In the genomic region with DNA sequence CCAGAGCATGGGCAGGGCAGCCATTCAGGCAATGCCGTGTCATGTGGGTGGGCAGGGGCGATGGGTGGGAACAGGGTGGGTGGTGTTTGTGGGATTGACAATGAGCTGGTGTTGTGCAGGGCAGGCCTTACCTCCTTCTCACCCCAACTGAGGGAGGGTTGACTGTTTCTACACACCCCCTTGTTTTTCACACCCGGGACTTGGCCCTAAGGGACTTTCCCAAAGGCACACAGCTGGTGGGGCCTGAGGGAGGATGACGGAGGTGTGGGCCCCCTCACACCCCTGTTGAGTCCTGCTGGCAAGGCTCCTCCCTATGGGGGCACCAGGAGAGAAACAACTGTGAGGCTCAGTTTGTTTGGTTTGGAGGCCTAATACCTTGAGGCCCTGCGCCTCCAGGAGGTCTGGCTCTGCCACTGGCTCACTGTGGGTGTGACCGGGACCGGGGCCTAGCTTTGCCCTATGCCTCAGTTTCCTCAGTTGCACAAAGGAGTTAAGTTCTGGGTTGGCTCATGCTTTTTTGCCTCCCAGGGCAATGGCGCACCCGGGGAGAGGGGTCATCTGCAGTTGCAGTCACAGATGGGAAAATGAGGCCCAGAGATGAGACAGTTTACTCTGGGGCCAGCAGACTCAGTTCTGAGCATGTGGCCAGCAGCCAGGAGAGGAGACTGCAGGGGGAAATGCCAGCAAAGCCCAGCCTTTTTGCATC, we compare ENCODE assay signal across 9 cellular contexts. TPM values are rescaled to one million over a fixed set of nuclear protein-coding genes. Genes with fewer than 3 reads are reported as not detected.
DNase-seq lines count a peak whose midpoint lies in the region; ATAC-seq and TF ChIP-seq lines count a peak whose summit lies in the region.
"Had no signal": no experiment of that assay in that cellular context is flagged by ENCODE, and none has a peak within 500 bp of the region (broad histone marks: within the 10 kb centered on the region; RNA-seq: fewer than 3 reads in every experiment).

No MANE protein-coding gene starts in this region.

- no peaks in the 10 kb centered on the region for H3K36me3 ChIP-seq in CD8-positive, alpha-beta memory T cell (ENCODE audit: insufficient read depth, low read length)

- peaks cover 0 to 15% (median 3%) of the 10 kb centered on the region in 3 donors for H3K36me3 Mint-ChIP-seq in CD8-positive, alpha-beta memory T cell
- H3K36me3 Mint-ChIP-seq in memory B cell = peaks cover 10% of the 10 kb centered on the region
- no peaks in the 10 kb centered on the region for H3K36me3 Mint-ChIP-seq in WTC11

- H3K4me1 ChIP-seq in CD8-positive, alpha-beta memory T cell (ENCODE audit: insufficient read depth, low read length) = peaks cover 32% of the 10 kb centered on the region

- H3K4me3 ChIP-seq in CD8-positive, alpha-beta memory T cell (ENCODE audit: low read length) = no peak overlapping the region

- H3K27me3 ChIP-seq in CD8-positive, alpha-beta memory T cell (ENCODE audit: insufficient read depth, low read length, poor library complexity, severe bottlenecking) = no peaks in the 10 kb centered on the region

- peak; percentile 18 to 82 (median 57) for DNase-seq in CD8-positive, alpha-beta memory T cell
- peak; percentile 10 for DNase-seq in T-helper 9 cell
- peak in 1 of 2 donors; percentile 40 for DNase-seq in memory B cell (ENCODE audit: low spot score in 2 of 2)
- DNase-seq in WTC11 (ENCODE audit: low spot score) = no peak
- DNase-seq in NCI-H2029 treated with DMSO at 0.1 percent for 48 hours (lab: John Stamatoyannopoulos, UW) = no peak
- no peak for DNase-seq in HuH-7.5 (ENCODE audit: low spot score)
- no peak for DNase-seq in Ammon's horn (ENCODE audit: low spot score)
- DNase-seq: DMS79 treated with DMSO at 0.1 percent for 48 hours had no signal

- peaks cover 40 to 58% (median 46%) of the 10 kb centered on the region in 3 donors for H3K4me1 Mint-ChIP-seq in CD8-positive, alpha-beta memory T cell
- peaks cover 36% of the 10 kb centered on the region for H3K4me1 Mint-ChIP-seq in memory B cell
- H3K4me1 Mint-ChIP-seq in WTC11 = no peaks in the 10 kb centered on the region

- CTCF ChIA-PET in CD8-positive, alpha-beta memory T cell (lab: Charles Lee) = interaction anchor here (1.2 to 1.5 kb wide), 2 partner anchors 20 to 80 kb away, joined by 3 to 5 read pairs; no protein-coding TSS in a partner anchor
- CTCF ChIA-PET in WTC11 (lab: Charles Lee) = interaction anchor here (1.4 kb wide), 1 partner anchor 78 kb away, joined by 3 read pairs; no protein-coding TSS in a partner anchor

- no peaks in the 10 kb centered on the region for H3K9me3 Mint-ChIP-seq in CD8-positive, alpha-beta memory T cell
- H3K9me3 Mint-ChIP-seq in memory B cell = no peaks in the 10 kb centered on the region
- H3K9me3 Mint-ChIP-seq in WTC11 = no peaks in the 10 kb centered on the region

- peak overlapping the region; percentile 66 to 93 (median 81) for H3K27ac Mint-ChIP-seq in CD8-positive, alpha-beta memory T cell
- H3K27ac Mint-ChIP-seq in memory B cell (peak overlapping the region; percentile 88), WTC11 (no peak overlapping the region)

- peak overlapping the region; percentile 0 for H3K27ac ChIP-seq in CD8-positive, alpha-beta memory T cell (ENCODE audit: low read depth, low read length)

- no peaks in the 10 kb centered on the region for H3K9me3 ChIP-seq in CD8-positive, alpha-beta memory T cell (ENCODE audit: low read length)

- no peaks in the 10 kb centered on the region for H3K27me3 Mint-ChIP-seq in CD8-positive, alpha-beta memory T cell
- H3K27me3 Mint-ChIP-seq in memory B cell = no peaks in the 10 kb centered on the region
- peaks cover 8% of the 10 kb centered on the region for H3K27me3 Mint-ChIP-seq in WTC11 (ENCODE audit: low read depth)

- H3K4me3 Mint-ChIP-seq in CD8-positive, alpha-beta memory T cell = no peak overlapping the region
- H3K4me3 Mint-ChIP-seq in memory B cell = no peak overlapping the region
- H3K4me3 Mint-ChIP-seq in WTC11 = no peak overlapping the region

- ATAC-seq in GM21390 (IDR thresholded peaks at IDR 0.05; ENCODE audit: unreplicated experiment) (peak; percentile 46), memory B cell (ENCODE audit: low read depth) (peak; percentile 73), WTC11 (no peak)

- TF ChIP-seq CTCF in WTC11 (IDR thresholded peaks at IDR 0.05) = no peak

- POLR2A ChIA-PET in CD8-positive, alpha-beta memory T cell (lab: Charles Lee) = no interaction called here
- POLR2A ChIA-PET in WTC11 (lab: Charles Lee) = no interaction called here

TF ChIP-seq in WTC11, 78 proteins besides CTCF, POLR2A, EP300 and RAD21 (continues in another document):
- TF ChIP-seq FOXK1 (CRISPR knock-in tag; IDR thresholded peaks at IDR 0.05) (no peak), ATF2 (CRISPR knock-in tag; IDR thresholded peaks at IDR 0.05; ENCODE audit: borderline replicate concordance, low read depth) (no peak), E2F5 (CRISPR knock-in tag; IDR thresholded peaks at IDR 0.05) (no peak), ARID4B (CRISPR knock-in tag; IDR thresholded peaks at IDR 0.05; ENCODE audit: borderline replicate concordance) (no peak), GRHL2 (CRISPR knock-in tag; IDR thresholded peaks at IDR 0.05; ENCODE audit: insufficient replicate concordance, severe bottlenecking) (no peak), ATF1 (CRISPR knock-in tag; IDR thresholded peaks at IDR 0.05) (no peak), NR3C1 (CRISPR knock-in tag; conservative IDR thresholded peaks at IDR 0.05; ENCODE audit: low read depth) (no peak), NFATC4 (CRISPR knock-in tag; IDR thresholded peaks at IDR 0.05) (no peak), SMAD3 (CRISPR knock-in tag; IDR thresholded peaks at IDR 0.05; ENCODE audit: borderline replicate concordance) (no peak), HMGA2 (CRISPR knock-in tag; IDR thresholded peaks at IDR 0.05) (no peak), OVOL2 (CRISPR knock-in tag; IDR thresholded peaks at IDR 0.05; ENCODE audit: borderline replicate concordance) (no peak), FOXP1 (CRISPR knock-in tag; IDR thresholded peaks at IDR 0.05; ENCODE audit: borderline replicate concordance) (no peak)

RNA-seq across cellular contexts. Expression of gene DNAH1, which starts 5.1 kb away (rescaled TPM):
- 1 to 10 TPM; 7.0 TPM for total RNA-seq in CD8-positive, alpha-beta memory T cell
- polyA plus RNA-seq in CD8-positive, alpha-beta memory T cell = 1.0 TPM
- 1.5 to 3.7 TPM (median 2.8 TPM) in 3 replicates for total RNA-seq in WTC11 (2021)

RNA-seq across cellular contexts. Expression of gene GLYCTK, which starts 23.4 kb away (rescaled TPM):
- 10 to 100 TPM; 21.2 to 21.4 TPM for total RNA-seq in CD8-positive, alpha-beta memory T cell
- polyA plus RNA-seq in CD8-positive, alpha-beta memory T cell = 9.7 TPM
- total RNA-seq in WTC11 (2021) = 5.8 to 8.7 TPM (median 6.2 TPM) in 3 replicates

RNA-seq across cellular contexts. Expression of gene WDR82, which starts 32.6 kb away (rescaled TPM):
- total RNA-seq in CD8-positive, alpha-beta memory T cell = 100 to 1,000 TPM; 133 to 140 TPM
- 133 TPM for polyA plus RNA-seq in CD8-positive, alpha-beta memory T cell
- total RNA-seq in WTC11 (2021) = 64.6 to 69.7 TPM (median 64.9 TPM) in 3 replicates

Comparison
In these comparisons a context has a peak if more than half of its experiments do, and no peak if none do; other contexts are left out.
1. DNase-seq: peak in CD8-positive, alpha-beta memory T cell (5 of 5) and T-helper 9 cell (single experiment); none in WTC11 (single experiment), NCI-H2029 treated with DMSO at 0.1 percent for 48 hours (single experiment), HuH-7.5 (single experiment) and Ammon's horn (single experiment).